ENCODE assay signal across 8 cellular contexts in the genomic region with DNA sequence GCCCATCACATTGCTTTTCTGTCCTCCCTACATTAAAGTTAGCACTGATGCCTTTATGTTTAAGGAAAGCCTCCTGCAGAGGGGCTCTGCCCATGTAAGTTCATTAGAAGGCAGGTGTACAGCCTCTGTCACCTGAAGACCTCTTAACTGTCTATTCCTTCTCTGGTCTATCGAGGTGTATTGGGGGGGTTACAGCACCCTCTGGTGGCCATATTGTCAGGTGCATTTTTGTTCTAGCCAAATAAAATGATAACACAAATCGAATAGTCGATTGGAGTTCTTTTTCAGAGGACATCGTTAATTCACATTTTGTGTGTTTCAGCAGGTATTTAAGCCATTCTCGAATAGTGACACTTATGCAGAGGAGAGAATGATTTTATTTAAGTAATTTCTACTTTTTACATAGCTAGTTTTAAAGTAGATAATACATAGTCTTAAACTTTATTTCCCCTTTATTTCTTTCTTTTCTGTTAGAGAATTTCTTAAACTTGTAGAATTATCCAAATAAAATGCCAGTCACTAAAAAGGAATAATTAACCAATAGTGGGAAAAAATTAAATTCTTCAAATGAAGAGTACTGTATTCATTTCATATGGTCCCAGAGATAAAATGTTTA.
DNase-seq lines count a peak whose midpoint lies in the region; ATAC-seq and TF ChIP-seq lines count a peak whose summit lies in the region.

No MANE protein-coding gene starts in this region.

- peak; percentile 79 for DNase-seq in DMS53 treated with DMSO at 0.1 percent for 48 hours (lab: John Stamatoyannopoulos, UW; ENCODE audit: unreplicated experiment)
- peak; percentile 47 for DNase-seq in IMR-90
- peak; percentile 62 for DNase-seq in RPMI8226
- peak; percentile 17 for DNase-seq in activated T-helper 2 cell treated with anti-CD3 and anti-CD28 coated beads, Interferon-gamma antibody, Interleukin-2, Interleukin-4, amounts not matched to agents 10 μg/mL and 5 μg/mL and 100 μg/mL, durations not matched to agents 14 hours and 24 hours and 36 hours (ENCODE audit: low spot score)
- peak; percentile 70 for DNase-seq in glomerular visceral epithelial cell (ENCODE audit: extremely low spot score)
- no peak for DNase-seq in smooth muscle cell (lab: John Stamatoyannopoulos, UW; ENCODE audit: unreplicated experiment)

- H2BK5ac ChIP-seq in IMR-90 (ENCODE audit: low read depth, low read length, poor library complexity, severe bottlenecking): no peak overlapping the region

- H3K9ac ChIP-seq in IMR-90 (ENCODE audit: low read depth, low read length): no peak overlapping the region
- H3K9ac ChIP-seq in smooth muscle cell (ENCODE audit: low read depth): no peak overlapping the region

- H2BK15ac ChIP-seq in IMR-90 (ENCODE audit: low read depth, low read length): no peak overlapping the region

- POLR2A ChIA-PET in IMR-90 (lab: Charles Lee; ENCODE audit: unreplicated experiment): no interaction called here

- H4K91ac ChIP-seq in IMR-90 (ENCODE audit: insufficient read depth, low read depth, low read length): no peak overlapping the region

- no peak overlapping the region for H2AFZ ChIP-seq in IMR-90 (replicated peaks; ENCODE audit: low read length, poor library complexity)
- H2AFZ ChIP-seq in smooth muscle cell (ENCODE audit: low read depth): no peak overlapping the region

- CTCF ChIA-PET in IMR-90 (lab: Yijun Ruan, JAX): interaction anchor here (0.6 to 1.2 kb wide), 8 partner anchors 9 to 691 kb away, joined by 3 to 5 read pairs (median 3); no protein-coding TSS in a partner anchor

- H3F3A ChIP-seq in smooth muscle cell (ENCODE audit: low read depth): no peaks in the 10 kb centered on the region

- peaks cover under 1 to 1% of the 10 kb centered on the region in 2 experiments; a peak in 1 of 4 replicates for H3K79me1 ChIP-seq in IMR-90 (ENCODE audit: low read depth in 1 of 2, low read length in 2 of 2)

- WGBS in IMR-90 (ENCODE audit: extremely low coverage in 2 of 2, insufficient read length in 1 of 2), 2 experiments: no CpG with 5 or more reads among the region's 5 CpGs
- 54% methylated on average over 5 of the region's 5 CpGs for WGBS in smooth muscle cell (ENCODE audit: low lambda C conversion rate)

- ATAC-seq in IMR-90 (ENCODE audit: low read depth): no peak
- ATAC-seq in HG02623 (IDR thresholded peaks at IDR 0.05; ENCODE audit: unreplicated experiment): no peak
- no peak for ATAC-seq in HG02840 (IDR thresholded peaks at IDR 0.05; ENCODE audit: low FRiP score, unreplicated experiment)

- H3K23ac ChIP-seq in IMR-90 (ENCODE audit: low read depth, low read length): no peak overlapping the region

- H2BK20ac ChIP-seq in IMR-90 (ENCODE audit: low read depth, low read length): no peak overlapping the region

- peaks cover 23% of the 10 kb centered on the region for H3K4me1 ChIP-seq in IMR-90 (ENCODE audit: control insufficient read depth, insufficient read depth, low read length)
- H3K4me1 ChIP-seq in smooth muscle cell (ENCODE audit: low read depth): peaks cover 12% of the 10 kb centered on the region

- H3K4me2 ChIP-seq in IMR-90 (ENCODE audit: low read depth, low read length): no peak overlapping the region
- no peak overlapping the region for H3K4me2 ChIP-seq in smooth muscle cell

- TF ChIP-seq CTCF in IMR-90 (conservative IDR thresholded peaks at IDR 0.05; ENCODE audit: low read depth, low read length): peak; percentile 77
- peak; percentile 90 for TF ChIP-seq CTCF in smooth muscle cell (IDR thresholded peaks at IDR 0.05; ENCODE audit: borderline replicate concordance, insufficient read depth, poor library complexity, severe bottlenecking)

- H3K9me3 Mint-ChIP-seq in activated T-helper 2 cell treated with anti-CD3 and anti-CD28 coated beads, Interferon-gamma antibody, Interleukin-2, Interleukin-4, amounts not matched to agents 10 μg/mL and 5 μg/mL and 100 μg/mL, durations not matched to agents 14 hours and 24 hours and 36 hours: no peaks in the 10 kb centered on the region

- H3K27me3 Mint-ChIP-seq in activated T-helper 2 cell treated with anti-CD3 and anti-CD28 coated beads, Interferon-gamma antibody, Interleukin-2, Interleukin-4, amounts not matched to agents 10 μg/mL and 5 μg/mL and 100 μg/mL, durations not matched to agents 14 hours and 24 hours and 36 hours (ENCODE audit: low read depth): peaks cover 2% of the 10 kb centered on the region

- no peak overlapping the region for H2AK5ac ChIP-seq in IMR-90 (ENCODE audit: low read depth, low read length)

- no peak overlapping the region for H3K4ac ChIP-seq in IMR-90 (ENCODE audit: low read depth, low read length)

- no peak overlapping the region for H3K14ac ChIP-seq in IMR-90 (replicated peaks; ENCODE audit: low read depth, low read length)

- H3K27ac ChIP-seq in IMR-90 (ENCODE audit: insufficient read depth, low read length) (no peak overlapping the region), smooth muscle cell (ENCODE audit: low read depth) (no peak overlapping the region)

- no peak for TF ChIP-seq POLR2A in IMR-90 (IDR thresholded peaks at IDR 0.05; ENCODE audit: low read depth, low read length)

- H3K27me3 ChIP-seq in IMR-90 (ENCODE audit: control insufficient read depth, insufficient read depth, low read length) (no peaks in the 10 kb centered on the region), smooth muscle cell (ENCODE audit: low read depth) (no peaks in the 10 kb centered on the region)

- H2AK9ac ChIP-seq in IMR-90 (replicated peaks; ENCODE audit: low read depth, low read length, poor library complexity): no peak overlapping the region

- peaks cover 1% of the 10 kb centered on the region for H3K9me1 ChIP-seq in IMR-90 (ENCODE audit: insufficient read depth, low read length)

- H3K4me3 ChIP-seq in IMR-90 (ENCODE audit: insufficient read depth, low read depth, low read length) (no peak overlapping the region), smooth muscle cell (no peak overlapping the region)

- intact Hi-C loops in IMR-90 (cut with micrococcal nuclease): loop anchor here (1.0 to 5.0 kb wide), 3 partner anchors 59 to 299 kb away; no protein-coding TSS in a partner anchor
- intact Hi-C loops in activated T-helper 2 cell treated with anti-CD3 and anti-CD28 coated beads, Interferon-gamma antibody, Interleukin-2, Interleukin-4, amounts not matched to agents 10 μg/mL and 5 μg/mL and 100 μg/mL, durations not matched to agents 14 hours and 24 hours and 36 hours (cut with micrococcal nuclease): loop anchor here (2.0 to 5.0 kb wide), 2 partner anchors 139 to 142 kb away; partner anchors contain the start of gene NEDD4L

- H3K36me3 Mint-ChIP-seq in activated T-helper 2 cell treated with anti-CD3 and anti-CD28 coated beads, Interferon-gamma antibody, Interleukin-2, Interleukin-4, amounts not matched to agents 10 μg/mL and 5 μg/mL and 100 μg/mL, durations not matched to agents 14 hours and 24 hours and 36 hours (ENCODE audit: low read depth): no peaks in the 10 kb centered on the region

- H4K20me1 ChIP-seq in IMR-90 (ENCODE audit: insufficient read depth, low read length) (no peaks in the 10 kb centered on the region; the same call in 1 of the 2 replicates), smooth muscle cell (ENCODE audit: low read depth) (no peaks in the 10 kb centered on the region)

- no peaks in the 10 kb centered on the region for H3K79me2 ChIP-seq in smooth muscle cell (ENCODE audit: low read depth)

- no peak overlapping the region for H3K4me3 Mint-ChIP-seq in activated T-helper 2 cell treated with anti-CD3 and anti-CD28 coated beads, Interferon-gamma antibody, Interleukin-2, Interleukin-4, amounts not matched to agents 10 μg/mL and 5 μg/mL and 100 μg/mL, durations not matched to agents 14 hours and 24 hours and 36 hours (ENCODE audit: low read depth)

- no peaks in the 10 kb centered on the region for H3K4me1 Mint-ChIP-seq in activated T-helper 2 cell treated with anti-CD3 and anti-CD28 coated beads, Interferon-gamma antibody, Interleukin-2, Interleukin-4, amounts not matched to agents 10 μg/mL and 5 μg/mL and 100 μg/mL, durations not matched to agents 14 hours and 24 hours and 36 hours (ENCODE audit: low read depth)

- no peaks in the 10 kb centered on the region for H3K9me3 ChIP-seq in IMR-90 (ENCODE audit: control insufficient read depth, insufficient read depth, low read length)
- H3K9me3 ChIP-seq in smooth muscle cell (replicated peaks; ENCODE audit: low read depth): no peaks in the 10 kb centered on the region

- in situ Hi-C loops in IMR-90 (cut with MboI; ENCODE audit: low sequenced_read_pairs): no loop called here

- no peak overlapping the region for H4K8ac ChIP-seq in IMR-90 (ENCODE audit: low read depth in 2 of 2, low read length in 2 of 2)

- BruUV-seq in IMR-90 (replicated peaks; lab: Mats Ljungman, UMichigan): no TSS peak

- H3K36me3 ChIP-seq in IMR-90 (ENCODE audit: control insufficient read depth, insufficient read depth, low read length) (no peaks in the 10 kb centered on the region), smooth muscle cell (ENCODE audit: low read depth) (no peaks in the 10 kb centered on the region)

- TF ChIP-seq RAD21 in IMR-90 (IDR thresholded peaks at IDR 0.05; ENCODE audit: low read length): peak; percentile 70

- dilution Hi-C loops in IMR-90 (cut with HindIII; ENCODE audit: low sequenced_read_pairs, unreplicated experiment): no loop called here

- no peak overlapping the region for H4K5ac ChIP-seq in IMR-90 (ENCODE audit: low read depth, low read length)

- no peak overlapping the region for H3K18ac ChIP-seq in IMR-90 (ENCODE audit: low read depth, low read length)

- H2BK120ac ChIP-seq in IMR-90 (ENCODE audit: low read depth, low read length): no peak overlapping the region

- no peak overlapping the region for H3K27ac Mint-ChIP-seq in activated T-helper 2 cell treated with anti-CD3 and anti-CD28 coated beads, Interferon-gamma antibody, Interleukin-2, Interleukin-4, amounts not matched to agents 10 μg/mL and 5 μg/mL and 100 μg/mL, durations not matched to agents 14 hours and 24 hours and 36 hours

- no peak overlapping the region for H3K56ac ChIP-seq in IMR-90 (ENCODE audit: extremely low read depth, insufficient read depth, low read length)

TF ChIP-seq in IMR-90, 13 proteins besides CTCF, POLR2A, EP300 and RAD21:
- TF ChIP-seq CHD1 (IDR thresholded peaks at IDR 0.05; ENCODE audit: low read depth, low read length) (no peak), SMC3 (IDR thresholded peaks at IDR 0.05; ENCODE audit: low read depth, low read length) (peak; percentile 73)
- TF ChIP-seq, protein P1, sequence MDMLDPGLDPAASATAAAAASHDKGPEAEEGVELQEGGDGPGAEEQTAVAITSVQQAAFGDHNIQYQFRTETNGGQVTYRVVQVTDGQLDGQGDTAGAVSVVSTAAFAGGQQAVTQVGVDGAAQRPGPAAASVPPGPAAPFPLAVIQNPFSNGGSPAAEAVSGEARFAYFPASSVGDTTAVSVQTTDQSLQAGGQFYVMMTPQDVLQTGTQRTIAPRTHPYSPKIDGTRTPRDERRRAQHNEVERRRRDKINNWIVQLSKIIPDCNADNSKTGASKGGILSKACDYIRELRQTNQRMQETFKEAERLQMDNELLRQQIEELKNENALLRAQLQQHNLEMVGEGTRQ (IDR thresholded peaks at IDR 0.05; ENCODE audit: low read depth, low read length): no peak
TF ChIP-seq in IMR-90: peak in this region for 1.
